12 cellular contexts compared by ENCODE assay signal in genomic region chr19:1312732-1313694, GRCh38. TPM values are rescaled to one million over a fixed set of nuclear protein-coding genes. Genes with fewer than 3 reads are reported as not detected.
A peak's percentile ranks its signal among the peaks of the same experiment; 100 is the strongest.
DNase-seq lines count a peak whose midpoint lies in the region; ATAC-seq lines count a peak whose summit lies in the region.
"Had no signal": no experiment of that assay in that cellular context is flagged by ENCODE, and none has a peak within 500 bp of the region (broad histone marks: within the 10 kb centered on the region; RNA-seq: fewer than 3 reads in every experiment).

No MANE protein-coding gene starts in this region.

- peak; percentile 73 for DNase-seq in EL
- DNase-seq in MG63, result peak; percentile 61
- peak; percentile 5 to 67 for DNase-seq in dermis microvascular lymphatic vessel endothelial cell (ENCODE audit: low read depth in 2 of 2)
- DNase-seq in neuronal stem cell (ENCODE audit: low spot score), result no peak
- DNase-seq in caudate nucleus (lab: John Stamatoyannopoulos, UW), result no peak
- no peak for DNase-seq in aorta
- DNase-seq in cortex of kidney (lab: John Stamatoyannopoulos, UW), result no peak
- DNase-seq in activated CD8-positive, alpha-beta memory T cell treated with anti-CD3 and anti-CD28 coated beads, Interleukin-2, amount 50 U/mL, for 4 hours, result no peak
- DNase-seq: GF-D8, NCI-H526 treated with DMSO at 0.1 percent for 48 hours, psoas muscle had no signal

- H3K4ac ChIP-seq in neuronal stem cell (ENCODE audit: low read length), result no peak overlapping the region

- no CpG with 5 or more reads among the region's 61 CpGs for WGBS in neuronal stem cell (ENCODE audit: extremely low coverage in 2 of 2, insufficient read length in 2 of 2, insufficient replicate concordance in 1 of 2), 2 donors
- 67% methylated on average over 52 to 61 of the region's 61 CpGs for WGBS in aorta, 2 donors

- H2BK12ac ChIP-seq in neuronal stem cell (ENCODE audit: low read length), result no peak overlapping the region

- H3K4me2 ChIP-seq in neuronal stem cell (ENCODE audit: insufficient read depth, low read length, poor library complexity, severe bottlenecking), result no peak overlapping the region

- H3K27ac ChIP-seq in neuronal stem cell (replicated peaks; ENCODE audit: low read length) (no peak overlapping the region), caudate nucleus (ENCODE audit: low read depth, low read length) (no peak overlapping the region), aorta (ENCODE audit: low read depth in 1 of 2, low read length in 2 of 2) (no peak overlapping the region)
- H3K27ac ChIP-seq: psoas muscle had no signal

- H2BK15ac ChIP-seq in neuronal stem cell (ENCODE audit: low read length), result peak overlapping the region; percentile 99

- no peak overlapping the region for H3K9ac ChIP-seq in neuronal stem cell (ENCODE audit: low read depth, low read length, poor library complexity)

- no peaks in the 10 kb centered on the region for H3K27me3 ChIP-seq in MG63
- H3K27me3 ChIP-seq in neuronal stem cell (ENCODE audit: control insufficient read depth in 3 of 3, insufficient read depth in 3 of 3, low read depth in 1 of 3, low read length in 3 of 3), result peaks cover 0 to 43% (median 9%) of the 10 kb centered on the region in 3 experiments
- peaks cover 0 to 4% of the 10 kb centered on the region in 2 donors for H3K27me3 ChIP-seq in aorta (ENCODE audit: control insufficient read depth in 1 of 2, insufficient read depth in 2 of 2, low read length in 1 of 2)

- no peaks in the 10 kb centered on the region for H3K36me3 ChIP-seq in MG63
- no peaks in the 10 kb centered on the region for H3K36me3 ChIP-seq in neuronal stem cell (replicated peaks in 1 of 2; ENCODE audit: control insufficient read depth in 2 of 2, insufficient read depth in 2 of 2, low read length in 2 of 2)
- no peaks in the 10 kb centered on the region for H3K36me3 ChIP-seq in aorta (ENCODE audit: control insufficient read depth in 1 of 2, insufficient read depth in 2 of 2, low read length in 1 of 2)

- intact Hi-C loops in aorta (cut with DNase I), result no loop called here

- H2BK5ac ChIP-seq in neuronal stem cell (ENCODE audit: low read length), result peak overlapping the region; percentile 22

- no peaks in the 10 kb centered on the region for H3K9me3 ChIP-seq in MG63
- no peaks in the 10 kb centered on the region for H3K9me3 ChIP-seq in neuronal stem cell (replicated peaks in 1 of 2; ENCODE audit: control insufficient read depth in 2 of 2, insufficient read depth in 1 of 2, low read depth in 1 of 2, low read length in 2 of 2)
- H3K9me3 ChIP-seq in aorta (ENCODE audit: control insufficient read depth, low read length), result no peaks in the 10 kb centered on the region
- H3K9me3 ChIP-seq: psoas muscle had no signal

- H3K4me3 ChIP-seq in MG63 (no peak overlapping the region), neuronal stem cell (ENCODE audit: low read length in 2 of 2) (no peak overlapping the region), aorta (ENCODE audit: low read length in 2 of 2) (no peak overlapping the region)
- H3K4me3 ChIP-seq: psoas muscle had no signal

- H3K23ac ChIP-seq in neuronal stem cell (ENCODE audit: low read depth, low read length, poor library complexity), result no peak overlapping the region

- peak overlapping the region; percentile 75 for H3K14ac ChIP-seq in neuronal stem cell (ENCODE audit: low read length)

- peak overlapping the region; percentile 78 for H3K18ac ChIP-seq in neuronal stem cell (ENCODE audit: low read length)

- ATAC-seq in aorta (ENCODE audit: low FRiP score), result no peak

- peak overlapping the region; percentile 92 for H2BK120ac ChIP-seq in neuronal stem cell (ENCODE audit: low read depth, low read length)

- H2AFZ ChIP-seq in neuronal stem cell (ENCODE audit: low read length), result no peak overlapping the region

- H2AK5ac ChIP-seq in neuronal stem cell (ENCODE audit: low read depth, low read length), result peak overlapping the region; percentile 97

- H4K8ac ChIP-seq in neuronal stem cell (ENCODE audit: low read depth, low read length), result no peak overlapping the region

- H3K79me1 ChIP-seq in neuronal stem cell (ENCODE audit: low read depth, low read length), result peaks cover 2% of the 10 kb centered on the region

- H3K4me1 ChIP-seq in neuronal stem cell (ENCODE audit: control insufficient read depth in 2 of 2, insufficient read depth in 1 of 2, low read depth in 1 of 2, low read length in 2 of 2), result peaks cover 7 to 10% of the 10 kb centered on the region in 2 donors
- no peaks in the 10 kb centered on the region for H3K4me1 ChIP-seq in aorta (ENCODE audit: control insufficient read depth in 1 of 2, insufficient read depth in 2 of 2, low read length in 2 of 2)

- no peak overlapping the region for H4K91ac ChIP-seq in neuronal stem cell (ENCODE audit: low read depth, low read length, poor library complexity)

RNA-seq across cellular contexts. Expression of gene EFNA2, which starts 27.3 kb away (rescaled TPM):
- total RNA-seq in MG63 (2014; rRNA removed; shearing (Covaris generic); ENCODE audit: low replicate concordance), result 0.76 TPM in 1 of 2 replicates, not detected in the other
- 0.13 and 0.25 TPM in 2 replicates for total RNA-seq in dermis microvascular lymphatic vessel endothelial cell
- 41.4 TPM for polyA plus RNA-seq in neuronal stem cell (2013, experiment 1 of 2)
- polyA plus RNA-seq in neuronal stem cell (2013, experiment 2 of 2), result 40.6 TPM
- total RNA-seq in aorta, result not detected
- polyA plus RNA-seq in aorta, result 1 to 10 TPM in 1 of 2 donors, not detected in 1; 2.8 TPM
- total RNA-seq: psoas muscle had no signal
- polyA plus RNA-seq: IgD-negative memory B cell, psoas muscle had no signal

RNA-seq across cellular contexts. Expression of gene FAM174C, which starts 37.7 kb away (rescaled TPM):
- 32.2 and 57.2 TPM in 2 replicates for total RNA-seq in MG63 (2014; rRNA removed; shearing (Covaris generic); ENCODE audit: low replicate concordance)
- 16.4 and 19.7 TPM in 2 replicates for total RNA-seq in dermis microvascular lymphatic vessel endothelial cell
- polyA plus RNA-seq in neuronal stem cell (2013, experiment 1 of 2), result 23.8 TPM
- polyA plus RNA-seq in neuronal stem cell (2013, experiment 2 of 2), result 24.1 TPM
- 10 to 100 TPM; 21.9 to 23.3 TPM for total RNA-seq in aorta
- 10 to 100 TPM; 43.8 to 68.8 TPM for polyA plus RNA-seq in aorta

RNA-seq across cellular contexts. Expression of gene CIRBP, which starts 43.9 kb away (rescaled TPM):
- total RNA-seq in MG63 (2014; rRNA removed; shearing (Covaris generic); ENCODE audit: low replicate concordance), result 64.1 and 68.5 TPM in 2 replicates
- total RNA-seq in dermis microvascular lymphatic vessel endothelial cell (118 and 189 TPM in 2 replicates), aorta (100 to 1,000 TPM; 391 to 397 TPM)
- 218 TPM for polyA plus RNA-seq in neuronal stem cell (2013, experiment 1 of 2)
- polyA plus RNA-seq in neuronal stem cell (2013, experiment 2 of 2), result 217 TPM
- polyA plus RNA-seq in aorta, result 1,000 to 10,000 TPM in 1 of 2 donors, 100 to 1,000 TPM in 1; 252 to 1,634 TPM

Comparison
In these comparisons a context has a peak if more than half of its experiments do, and no peak if none do; other contexts are left out.
1. DNase-seq: peak in EL (single experiment), MG63 (single experiment) and dermis microvascular lymphatic vessel endothelial cell (2 of 2); none in neuronal stem cell (single experiment), caudate nucleus (0 of 61), aorta (0 of 2), cortex of kidney (single experiment) and activated CD8-positive, alpha-beta memory T cell treated with anti-CD3 and anti-CD28 coated beads, Interleukin-2, amount 50 U/mL, for 4 hours (single experiment).